18 cellular contexts compared by ENCODE assay signal in genomic region chr10:84166620-84167288, GRCh38. TPM values are rescaled to one million over a fixed set of nuclear protein-coding genes. Genes with fewer than 3 reads are reported as not detected.
DNase-seq lines count a peak whose midpoint lies in the region; ATAC-seq, FAIRE-seq and TF ChIP-seq lines count a peak whose summit lies in the region.
"Had no signal": no experiment of that assay in that cellular context is flagged by ENCODE, and none has a peak within 500 bp of the region (broad histone marks: within the 10 kb centered on the region; RNA-seq: fewer than 3 reads in every experiment).

No MANE protein-coding gene starts in this region.

- no peak for TF ChIP-seq CTCF in RWPE1 (conservative IDR thresholded peaks at IDR 0.05; ENCODE audit: low read depth)

- H3K36me3 Mint-ChIP-seq in activated CD4-positive, alpha-beta T cell treated with anti-CD3 and anti-CD28 coated beads, Interleukin-2, amount 10 ng/mL, durations not matched to agents 7 days and 5 days (ENCODE audit: low read depth), result no peaks in the 10 kb centered on the region

- peaks cover 19% of the 10 kb centered on the region for H3K27me3 Mint-ChIP-seq in activated CD4-positive, alpha-beta T cell treated with anti-CD3 and anti-CD28 coated beads, Interleukin-2, amount 10 ng/mL, durations not matched to agents 7 days and 5 days

- no peak for TF ChIP-seq POLR2A in GM12891 (IDR thresholded peaks at IDR 0.05; ENCODE audit: low read depth, low read length)

- no peak for DNase-seq in GM12891 (ENCODE audit: insufficient read length, low spot score)
- no peak for DNase-seq in RWPE1 (ENCODE audit: low spot score)
- no peak for DNase-seq in HuH-7 (ENCODE audit: low spot score)
- DNase-seq in activated CD4-positive, alpha-beta T cell treated with anti-CD3 and anti-CD28 coated beads, Interleukin-2, amount 10 ng/mL, durations not matched to agents 7 days and 5 days, result no peak
- DNase-seq in GF-D8 (lab: John Stamatoyannopoulos, UW), result no peak
- no peak for DNase-seq in SK-N-DZ (ENCODE audit: low spot score)
- DNase-seq: activated CD4-positive, CD25-positive, alpha-beta regulatory T cell treated with anti-CD3 and anti-CD28 coated beads, Interleukin-2, amount 50 U/mL, for 72 hours; activated T-cell treated with anti-CD3 and anti-CD28 coated beads, Interleukin-2, amount 50 U/mL, for 72 hours; effector CD8-positive, alpha-beta T cell; left ventricle myocardium inferior; NCI-H1417 treated with DMSO at 0.1 percent for 48 hours; NCI-H774; nephron progenitor cell; upper lobe of left lung had no signal

- H3K27ac ChIP-seq in RWPE1, result peak overlapping the region; percentile 57
- H3K27ac ChIP-seq: left ventricle myocardium inferior, upper lobe of left lung had no signal

- H3K9me3 Mint-ChIP-seq in activated CD4-positive, alpha-beta T cell treated with anti-CD3 and anti-CD28 coated beads, Interleukin-2, amount 10 ng/mL, durations not matched to agents 7 days and 5 days, result no peaks in the 10 kb centered on the region
- H3K9me3 Mint-ChIP-seq: activated T-cell treated with anti-CD3 and anti-CD28 coated beads, Interleukin-2, amount 50 U/mL, for 72 hours; nephron progenitor cell had no signal

- H3K27ac Mint-ChIP-seq in activated CD4-positive, alpha-beta T cell treated with anti-CD3 and anti-CD28 coated beads, Interleukin-2, amount 10 ng/mL, durations not matched to agents 7 days and 5 days, result no peak overlapping the region
- H3K27ac Mint-ChIP-seq: activated T-cell treated with anti-CD3 and anti-CD28 coated beads, Interleukin-2, amount 50 U/mL, for 72 hours; nephron progenitor cell had no signal

- CTCF ChIA-PET in RWPE1 (lab: Yijun Ruan, JAX), result no interaction called here
- CTCF ChIA-PET in activated CD4-positive, alpha-beta T cell treated with anti-CD3 and anti-CD28 coated beads, Interleukin-2, amount 10 ng/mL, durations not matched to agents 7 days and 5 days (lab: Charles Lee), result interaction anchor here (0.6 to 1.5 kb wide), 3 partner anchors 8 to 72 kb away, joined by 3 to 5 read pairs (median 4); no protein-coding TSS in a partner anchor

- peak; percentile 47 for ATAC-seq in GM19463 (IDR thresholded peaks at IDR 0.05; ENCODE audit: unreplicated experiment)
- peak; percentile 60 for ATAC-seq in HG02885 (IDR thresholded peaks at IDR 0.05; ENCODE audit: poor library complexity, unreplicated experiment)

- POLR2A ChIA-PET in RWPE1 (lab: Yijun Ruan, JAX; ENCODE audit: low non-redundant PET), result no interaction called here
- POLR2A ChIA-PET in activated CD4-positive, alpha-beta T cell treated with anti-CD3 and anti-CD28 coated beads, Interleukin-2, amount 10 ng/mL, durations not matched to agents 7 days and 5 days (lab: Charles Lee), result no interaction called here

- H3K4me1 Mint-ChIP-seq in activated CD4-positive, alpha-beta T cell treated with anti-CD3 and anti-CD28 coated beads, Interleukin-2, amount 10 ng/mL, durations not matched to agents 7 days and 5 days, result no peaks in the 10 kb centered on the region

- FAIRE-seq in GM12891 (lab: Jason Lieb, UNC), result peak; percentile 55
- FAIRE-seq: astrocyte had no signal

- H3K4me3 Mint-ChIP-seq in activated CD4-positive, alpha-beta T cell treated with anti-CD3 and anti-CD28 coated beads, Interleukin-2, amount 10 ng/mL, durations not matched to agents 7 days and 5 days, result no peak overlapping the region
- H3K4me3 Mint-ChIP-seq: activated T-cell treated with anti-CD3 and anti-CD28 coated beads, Interleukin-2, amount 50 U/mL, for 72 hours; nephron progenitor cell had no signal

TF ChIP-seq in GM12891, 5 proteins besides CTCF, POLR2A, EP300 and RAD21:
- TF ChIP-seq SPI1 (IDR thresholded peaks at IDR 0.05; ENCODE audit: low read depth, low read length) (no peak), TAF1 (IDR thresholded peaks at IDR 0.05; ENCODE audit: low read depth, low read length) (no peak), POLR2AphosphoS5 (IDR thresholded peaks at IDR 0.05; ENCODE audit: low read depth, low read length) (no peak), POU2F2 (IDR thresholded peaks at IDR 0.05; ENCODE audit: low read depth, low read length) (peak; percentile 60; the same call in 1 of the 2 replicates), PAX5 (IDR thresholded peaks at IDR 0.05; ENCODE audit: insufficient read depth, low read length, severe bottlenecking) (no peak)

RNA-seq across cellular contexts. Expression of gene GPR15LG, which starts 6.8 kb away (rescaled TPM):
- polyA plus RNA-seq in GM12891 (2012; ENCODE audit: low read depth, missing spikeins), result not detected
- total RNA-seq in activated CD4-positive, alpha-beta T cell treated with anti-CD3 and anti-CD28 coated beads, Interleukin-2, amount 10 ng/mL, durations not matched to agents 7 days and 5 days, result not detected
- polyA plus RNA-seq in SK-N-DZ (2014; cell fraction: cytosol; rRNA removed), result not detected in 2 replicates
- not detected in 2 replicates for polyA plus RNA-seq in SK-N-DZ (2014; cell fraction: nucleus; rRNA removed)
- total RNA-seq: activated T-cell treated with anti-CD3 and anti-CD28 coated beads, Interleukin-2, amount 50 U/mL, for 72 hours; astrocyte; left ventricle myocardium inferior; SK-MEL-5 had no signal

RNA-seq across cellular contexts. Expression of gene GHITM, which starts 27.4 kb away (rescaled TPM):
- 121 TPM for polyA plus RNA-seq in GM12891 (2012; ENCODE audit: low read depth, missing spikeins)
- 100 to 1,000 TPM; 101 to 112 TPM for total RNA-seq in activated CD4-positive, alpha-beta T cell treated with anti-CD3 and anti-CD28 coated beads, Interleukin-2, amount 10 ng/mL, durations not matched to agents 7 days and 5 days
- polyA plus RNA-seq in SK-N-DZ (2014; cell fraction: cytosol; rRNA removed), result 222 and 226 TPM in 2 replicates
- 106 and 117 TPM in 2 replicates for polyA plus RNA-seq in SK-N-DZ (2014; cell fraction: nucleus; rRNA removed)

RNA-seq across cellular contexts. Expression of gene CDHR1, which starts 27.6 kb away (rescaled TPM):
- 0.19 TPM for polyA plus RNA-seq in GM12891 (2012; ENCODE audit: low read depth, missing spikeins)
- total RNA-seq in activated CD4-positive, alpha-beta T cell treated with anti-CD3 and anti-CD28 coated beads, Interleukin-2, amount 10 ng/mL, durations not matched to agents 7 days and 5 days, result under 1 TPM in 1 of 2 experiments, not detected in 1; 0.07 TPM
- polyA plus RNA-seq in SK-N-DZ (2014; cell fraction: cytosol; rRNA removed), result 2.9 and 3.0 TPM in 2 replicates
- 7.0 and 14.3 TPM in 2 replicates for polyA plus RNA-seq in SK-N-DZ (2014; cell fraction: nucleus; rRNA removed)
- total RNA-seq: SK-MEL-5 had no signal

RNA-seq across cellular contexts. Expression of gene LRIT2, which starts 58.6 kb away (rescaled TPM):
- not detected for polyA plus RNA-seq in GM12891 (2012; ENCODE audit: low read depth, missing spikeins)
- not detected for total RNA-seq in activated CD4-positive, alpha-beta T cell treated with anti-CD3 and anti-CD28 coated beads, Interleukin-2, amount 10 ng/mL, durations not matched to agents 7 days and 5 days
- polyA plus RNA-seq in SK-N-DZ (2014; cell fraction: cytosol; rRNA removed), result not detected in 2 replicates
- polyA plus RNA-seq in SK-N-DZ (2014; cell fraction: nucleus; rRNA removed), result not detected in 2 replicates
- total RNA-seq: activated T-cell treated with anti-CD3 and anti-CD28 coated beads, Interleukin-2, amount 50 U/mL, for 72 hours; astrocyte; left ventricle myocardium inferior; SK-MEL-5; upper lobe of left lung had no signal
